8 cellular contexts compared by ENCODE assay signal in the genomic region with DNA sequence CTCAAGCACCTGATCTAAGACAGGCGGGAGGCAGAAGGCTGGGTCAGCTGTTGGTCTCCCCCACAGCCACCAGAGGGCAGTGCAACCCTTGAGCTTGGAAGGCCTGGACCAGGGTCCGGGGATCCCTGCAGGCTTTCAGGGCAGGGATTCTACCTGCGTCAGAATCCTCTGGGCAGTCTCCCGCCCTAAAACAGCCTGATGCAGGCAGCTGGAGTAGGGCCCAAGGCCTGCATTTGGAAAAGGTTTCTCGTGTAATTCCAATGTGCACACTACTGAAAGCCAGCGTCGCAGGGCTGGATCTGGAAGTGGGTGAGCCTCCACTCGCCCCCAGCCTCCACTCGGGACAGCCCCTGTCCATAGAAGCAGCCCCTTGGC. TPM values are rescaled to one million over a fixed set of nuclear protein-coding genes. Genes with fewer than 3 reads are reported as not detected.
DNase-seq lines count a peak whose midpoint lies in the region; ATAC-seq and TF ChIP-seq lines count a peak whose summit lies in the region.

No MANE protein-coding gene starts in this region.

- no peak overlapping the region for H3K4me3 Mint-ChIP-seq in activated naive CD8-positive, alpha-beta T cell treated with anti-CD3 and anti-CD28 coated beads for 36 hours

- H3K36me3 Mint-ChIP-seq in activated naive CD8-positive, alpha-beta T cell treated with anti-CD3 and anti-CD28 coated beads for 36 hours, result no peaks in the 10 kb centered on the region

- H3K36me3 ChIP-seq in heart left ventricle, result peaks cover 0 to 31% (median 8%) of the 10 kb centered on the region in 9 donors

- H3K4me1 Mint-ChIP-seq in activated naive CD8-positive, alpha-beta T cell treated with anti-CD3 and anti-CD28 coated beads for 36 hours, result peaks cover 4% of the 10 kb centered on the region

- TF ChIP-seq CTCF in LNCaP clone FGC (IDR thresholded peaks at IDR 0.05; ENCODE audit: control insufficient read depth, extremely low read depth, insufficient read depth) (peak; percentile 85), heart left ventricle (IDR thresholded peaks at IDR 0.05) (peak; percentile 67 to 80 (median 75))

- H3K27me3 Mint-ChIP-seq in activated naive CD8-positive, alpha-beta T cell treated with anti-CD3 and anti-CD28 coated beads for 36 hours, result no peaks in the 10 kb centered on the region

- H3K27me3 ChIP-seq in heart left ventricle, result no peaks in the 10 kb centered on the region

- no peaks in the 10 kb centered on the region for H3K9me3 ChIP-seq in heart left ventricle

- ATAC-seq in SK-N-SH treated with all-trans-retinoic acid at 6 μM for 48 hours (peak; percentile 94), heart left ventricle (peak; percentile 47 to 73 (median 68)), HG03039 (IDR thresholded peaks at IDR 0.05; ENCODE audit: unreplicated experiment) (no peak)

- H3K9me3 Mint-ChIP-seq in activated naive CD8-positive, alpha-beta T cell treated with anti-CD3 and anti-CD28 coated beads for 36 hours, result no peaks in the 10 kb centered on the region

- no peak for TF ChIP-seq POLR2A in heart left ventricle (IDR thresholded peaks at IDR 0.05)

- H3K27ac Mint-ChIP-seq in activated naive CD8-positive, alpha-beta T cell treated with anti-CD3 and anti-CD28 coated beads for 36 hours, result no peak overlapping the region

- no peak overlapping the region for H3K27ac ChIP-seq in heart left ventricle

- H3K4me3 ChIP-seq in LNCaP clone FGC (ENCODE audit: low read depth, low read length) (no peak overlapping the region), heart left ventricle (no peak overlapping the region)

- WGBS in heart left ventricle, 4 donors, result 33 to 59% (median 56%) methylated on average over 5 to 9 of the region's 9 CpGs

- peak; percentile 83 for DNase-seq in NCI-H82 (lab: John Stamatoyannopoulos, UW)
- DNase-seq in NCI-H82 treated with DMSO at 0.1 percent for 48 hours (lab: John Stamatoyannopoulos, UW; ENCODE audit: unreplicated experiment), result no peak
- DNase-seq in LNCaP clone FGC (ENCODE audit: low read depth), result peak; percentile 25
- peak; percentile 74 for DNase-seq in activated naive CD8-positive, alpha-beta T cell treated with anti-CD3 and anti-CD28 coated beads for 36 hours
- DNase-seq in heart left ventricle, result peak; percentile 51 to 75 (median 62)
- DNase-seq in retina, result peak; percentile 83

- H3K4me1 ChIP-seq in heart left ventricle, result peaks cover 0 to 16% (median 3%) of the 10 kb centered on the region in 12 donors

- intact Hi-C loops in heart left ventricle (cut with DNase I), result loop anchor here in 9 of 10 donors (5.0 to 10.0 kb wide), 9 partner anchors 35 to 335 kb away; partner anchors contain the start of gene PEX26 (in 6 of the 9)

TF ChIP-seq in SK-N-SH treated with all-trans-retinoic acid at 6 μM for 48 hours, 23 proteins besides CTCF, POLR2A, EP300 and RAD21:
- no peak for TF ChIP-seq ISL1 (CRISPR knock-in tag; IDR thresholded peaks at IDR 0.05)
- TF ChIP-seq, protein P1, sequence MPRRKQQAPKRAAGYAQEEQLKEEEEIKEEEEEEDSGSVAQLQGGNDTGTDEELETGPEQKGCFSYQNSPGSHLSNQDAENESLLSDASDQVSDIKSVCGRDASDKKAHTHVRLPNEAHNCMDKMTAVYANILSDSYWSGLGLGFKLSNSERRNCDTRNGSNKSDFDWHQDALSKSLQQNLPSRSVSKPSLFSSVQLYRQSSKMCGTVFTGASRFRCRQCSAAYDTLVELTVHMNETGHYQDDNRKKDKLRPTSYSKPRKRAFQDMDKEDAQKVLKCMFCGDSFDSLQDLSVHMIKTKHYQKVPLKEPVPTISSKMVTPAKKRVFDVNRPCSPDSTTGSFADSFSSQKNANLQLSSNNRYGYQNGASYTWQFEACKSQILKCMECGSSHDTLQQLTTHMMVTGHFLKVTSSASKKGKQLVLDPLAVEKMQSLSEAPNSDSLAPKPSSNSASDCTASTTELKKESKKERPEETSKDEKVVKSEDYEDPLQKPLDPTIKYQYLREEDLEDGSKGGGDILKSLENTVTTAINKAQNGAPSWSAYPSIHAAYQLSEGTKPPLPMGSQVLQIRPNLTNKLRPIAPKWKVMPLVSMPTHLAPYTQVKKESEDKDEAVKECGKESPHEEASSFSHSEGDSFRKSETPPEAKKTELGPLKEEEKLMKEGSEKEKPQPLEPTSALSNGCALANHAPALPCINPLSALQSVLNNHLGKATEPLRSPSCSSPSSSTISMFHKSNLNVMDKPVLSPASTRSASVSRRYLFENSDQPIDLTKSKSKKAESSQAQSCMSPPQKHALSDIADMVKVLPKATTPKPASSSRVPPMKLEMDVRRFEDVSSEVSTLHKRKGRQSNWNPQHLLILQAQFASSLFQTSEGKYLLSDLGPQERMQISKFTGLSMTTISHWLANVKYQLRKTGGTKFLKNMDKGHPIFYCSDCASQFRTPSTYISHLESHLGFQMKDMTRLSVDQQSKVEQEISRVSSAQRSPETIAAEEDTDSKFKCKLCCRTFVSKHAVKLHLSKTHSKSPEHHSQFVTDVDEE (CRISPR knock-in tag; IDR thresholded peaks at IDR 0.05), result no peak
- TF ChIP-seq CSRNP3 (CRISPR knock-in tag; IDR thresholded peaks at IDR 0.05), result no peak
- no peak for TF ChIP-seq TOX (CRISPR knock-in tag; IDR thresholded peaks at IDR 0.05; ENCODE audit: borderline replicate concordance)
- no peak for TF ChIP-seq RARB (CRISPR knock-in tag; IDR thresholded peaks at IDR 0.05)
- no peak for TF ChIP-seq ARNTL (CRISPR knock-in tag; IDR thresholded peaks at IDR 0.05; ENCODE audit: borderline replicate concordance, low read depth)
- TF ChIP-seq CREB5 (CRISPR knock-in tag; IDR thresholded peaks at IDR 0.05; ENCODE audit: low read depth), result no peak
- no peak for TF ChIP-seq GLIS3 (CRISPR knock-in tag; IDR thresholded peaks at IDR 0.05)
- no peak for TF ChIP-seq ZFP3 (CRISPR knock-in tag; IDR thresholded peaks at IDR 0.05)
- TF ChIP-seq ZNF565 (CRISPR knock-in tag; conservative IDR thresholded peaks at IDR 0.05; ENCODE audit: low read depth), result no peak
- no peak for TF ChIP-seq OSR1 (CRISPR knock-in tag; IDR thresholded peaks at IDR 0.05)
- no peak for TF ChIP-seq ZFP30 (CRISPR knock-in tag; IDR thresholded peaks at IDR 0.05)
- no peak for TF ChIP-seq SNAI2 (CRISPR knock-in tag; IDR thresholded peaks at IDR 0.05)
- TF ChIP-seq ZC3H10 (CRISPR knock-in tag; IDR thresholded peaks at IDR 0.05), result no peak
- TF ChIP-seq TCF4 (CRISPR knock-in tag; IDR thresholded peaks at IDR 0.05; ENCODE audit: borderline replicate concordance), result no peak
- TF ChIP-seq, protein P2, sequence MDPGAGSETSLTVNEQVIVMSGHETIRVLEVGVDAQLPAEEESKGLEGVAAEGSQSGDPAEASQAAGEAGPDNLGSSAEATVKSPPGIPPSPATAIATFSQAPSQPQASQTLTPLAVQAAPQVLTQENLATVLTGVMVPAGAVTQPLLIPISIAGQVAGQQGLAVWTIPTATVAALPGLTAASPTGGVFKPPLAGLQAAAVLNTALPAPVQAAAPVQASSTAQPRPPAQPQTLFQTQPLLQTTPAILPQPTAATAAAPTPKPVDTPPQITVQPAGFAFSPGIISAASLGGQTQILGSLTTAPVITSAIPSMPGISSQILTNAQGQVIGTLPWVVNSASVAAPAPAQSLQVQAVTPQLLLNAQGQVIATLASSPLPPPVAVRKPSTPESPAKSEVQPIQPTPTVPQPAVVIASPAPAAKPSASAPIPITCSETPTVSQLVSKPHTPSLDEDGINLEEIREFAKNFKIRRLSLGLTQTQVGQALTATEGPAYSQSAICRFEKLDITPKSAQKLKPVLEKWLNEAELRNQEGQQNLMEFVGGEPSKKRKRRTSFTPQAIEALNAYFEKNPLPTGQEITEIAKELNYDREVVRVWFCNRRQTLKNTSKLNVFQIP (CRISPR knock-in tag; IDR thresholded peaks at IDR 0.05; ENCODE audit: borderline replicate concordance, low read depth), result no peak
TF ChIP-seq in SK-N-SH treated with all-trans-retinoic acid at 6 μM for 48 hours: peak in this region for 0.

RNA-seq across cellular contexts. Expression of gene BID, which starts 31.8 kb away (rescaled TPM):
- 10 to 100 TPM; 19.6 to 22.0 TPM for total RNA-seq in activated naive CD8-positive, alpha-beta T cell treated with anti-CD3 and anti-CD28 coated beads for 36 hours
- total RNA-seq in heart left ventricle, result 10 to 100 TPM in 7 of 9 donors, 1 to 10 TPM in 2; 7.8 to 27.8 (median 15.8) TPM
- polyA plus RNA-seq in heart left ventricle, result 10 to 100 TPM; 24.6 to 59.2 TPM
